ENCODE assay signal across 8 cellular contexts in genomic region chrX:64894454-64895038, GRCh38.
DNase-seq lines count a peak whose midpoint lies in the region; ATAC-seq and TF ChIP-seq lines count a peak whose summit lies in the region.

No MANE protein-coding gene starts in this region.

- peak; percentile 44; the same call in 1 of the 2 replicates for TF ChIP-seq CTCF in BJ (IDR thresholded peaks at IDR 0.05; ENCODE audit: insufficient read depth, low read depth, low read length)
- peak; percentile 39 for TF ChIP-seq CTCF in IMR-90 (conservative IDR thresholded peaks at IDR 0.05; ENCODE audit: low read depth, low read length)
- peak; percentile 11 for TF ChIP-seq CTCF in fibroblast of the aortic adventitia (IDR thresholded peaks at IDR 0.05; ENCODE audit: insufficient read depth, low read length)
- no peak for TF ChIP-seq CTCF in vagina (IDR thresholded peaks at IDR 0.05)

- no peak overlapping the region for H2BK20ac ChIP-seq in IMR-90 (ENCODE audit: low read depth, low read length)

- BruUV-seq in IMR-90 (replicated peaks; lab: Mats Ljungman, UMichigan): no TSS peak

- intact Hi-C loops in IMR-90 (cut with micrococcal nuclease) (loop anchor here (1.0 to 10.0 kb wide), 2 partner anchors 634 to 800 kb away; no protein-coding TSS in a partner anchor), vagina (cut with DNase I) (no loop called here)

- DNase-seq in BJ (ENCODE audit: low read depth) (no peak), IMR-90 (peak; percentile 5), fibroblast of the aortic adventitia (ENCODE audit: low read depth) (no peak), vagina (ENCODE audit: extremely low spot score in 2 of 2) (no peak)
- peak; percentile 6 for DNase-seq in activated CD4-positive, alpha-beta T cell treated with anti-CD3 and anti-CD28 coated beads, Interleukin-2, amount 50 U/mL, for 1 hour
- DNase-seq in stimulated activated CD4-positive, alpha-beta T cell treated with anti-CD3 and anti-CD28 coated beads, Interleukin-4, amount 100 ng/mL, for 24 hours: peak; percentile 9

- no peak overlapping the region for H4K8ac ChIP-seq in IMR-90 (ENCODE audit: low read depth in 2 of 2, low read length in 2 of 2)

- ATAC-seq in GM19043 (IDR thresholded peaks at IDR 0.05; ENCODE audit: low read depth, unreplicated experiment): peak; percentile 59
- ATAC-seq in IMR-90 (ENCODE audit: low read depth): peak; percentile 56; the same call in 1 of the 2 replicates
- no peak for ATAC-seq in GM18873 (IDR thresholded peaks at IDR 0.05; ENCODE audit: low FRiP score, unreplicated experiment)

- H3K36me3 ChIP-seq in BJ (ENCODE audit: control insufficient read depth, insufficient read depth, low read length) (no peaks in the 10 kb centered on the region), IMR-90 (ENCODE audit: control insufficient read depth, insufficient read depth, low read length) (no peaks in the 10 kb centered on the region), vagina (no peaks in the 10 kb centered on the region)

- no peak overlapping the region for H3K4me3 ChIP-seq in BJ (ENCODE audit: low read depth, low read length)
- H3K4me3 ChIP-seq in IMR-90 (ENCODE audit: insufficient read depth, low read depth, low read length): no peak overlapping the region
- H3K4me3 ChIP-seq in fibroblast of the aortic adventitia (ENCODE audit: low read depth, low read length): no peak overlapping the region
- H3K4me3 ChIP-seq in vagina: no peak overlapping the region

- dilution Hi-C loops in IMR-90 (cut with HindIII; ENCODE audit: low sequenced_read_pairs, unreplicated experiment): no loop called here

- H3K4ac ChIP-seq in IMR-90 (ENCODE audit: low read depth, low read length): no peak overlapping the region

- H2BK5ac ChIP-seq in IMR-90 (ENCODE audit: low read depth, low read length, poor library complexity, severe bottlenecking): no peak overlapping the region

- H3K27ac ChIP-seq in IMR-90 (ENCODE audit: insufficient read depth, low read length) (no peak overlapping the region), vagina (no peak overlapping the region)

- POLR2A ChIA-PET in BJ (lab: Charles Lee): no interaction called here
- POLR2A ChIA-PET in IMR-90 (lab: Charles Lee; ENCODE audit: unreplicated experiment): no interaction called here

- H2AFZ ChIP-seq in IMR-90 (replicated peaks; ENCODE audit: low read length, poor library complexity): no peak overlapping the region

- peak; percentile 57 for TF ChIP-seq RAD21 in IMR-90 (IDR thresholded peaks at IDR 0.05; ENCODE audit: low read length)

- no peak overlapping the region for H2AK5ac ChIP-seq in IMR-90 (ENCODE audit: low read depth, low read length)

- H3K9me1 ChIP-seq in IMR-90 (ENCODE audit: insufficient read depth, low read length): no peaks in the 10 kb centered on the region

- TF ChIP-seq POLR2A in IMR-90 (IDR thresholded peaks at IDR 0.05; ENCODE audit: low read depth, low read length) (no peak), vagina (IDR thresholded peaks at IDR 0.05) (no peak)

- H3K27me3 ChIP-seq in BJ (ENCODE audit: control insufficient read depth, insufficient read depth, low read length) (no peaks in the 10 kb centered on the region), IMR-90 (ENCODE audit: control insufficient read depth, insufficient read depth, low read length) (no peaks in the 10 kb centered on the region), vagina (no peaks in the 10 kb centered on the region)

- in situ Hi-C loops in IMR-90 (cut with MboI; ENCODE audit: low sequenced_read_pairs): no loop called here

- H4K20me1 ChIP-seq in IMR-90 (ENCODE audit: insufficient read depth, low read length): no peaks in the 10 kb centered on the region

- H3K79me1 ChIP-seq in IMR-90 (ENCODE audit: low read depth in 1 of 2, low read length in 2 of 2): no peaks in the 10 kb centered on the region

- H2AK9ac ChIP-seq in IMR-90 (replicated peaks; ENCODE audit: low read depth, low read length, poor library complexity): no peak overlapping the region

- H3K23ac ChIP-seq in IMR-90 (ENCODE audit: low read depth, low read length): no peak overlapping the region

- H3K9ac ChIP-seq in IMR-90 (ENCODE audit: low read depth, low read length): no peak overlapping the region

- no peak overlapping the region for H2BK120ac ChIP-seq in IMR-90 (ENCODE audit: low read depth, low read length)

- H3K18ac ChIP-seq in IMR-90 (ENCODE audit: low read depth, low read length): no peak overlapping the region

- H3K9me3 ChIP-seq in IMR-90 (ENCODE audit: control insufficient read depth, insufficient read depth, low read length) (no peaks in the 10 kb centered on the region), vagina (no peaks in the 10 kb centered on the region)

- no peak overlapping the region for H2BK15ac ChIP-seq in IMR-90 (ENCODE audit: low read depth, low read length)

- H4K91ac ChIP-seq in IMR-90 (ENCODE audit: insufficient read depth, low read depth, low read length): no peak overlapping the region

- no peak overlapping the region for H4K5ac ChIP-seq in IMR-90 (ENCODE audit: low read depth, low read length)

- H3K56ac ChIP-seq in IMR-90 (ENCODE audit: extremely low read depth, insufficient read depth, low read length): no peak overlapping the region

- CTCF ChIA-PET in BJ (lab: Yijun Ruan, JAX): no interaction called here
- CTCF ChIA-PET in IMR-90 (lab: Yijun Ruan, JAX): no interaction called here

- no peak overlapping the region for H3K14ac ChIP-seq in IMR-90 (replicated peaks; ENCODE audit: low read depth, low read length)

- H3K4me1 ChIP-seq in IMR-90 (ENCODE audit: control insufficient read depth, insufficient read depth, low read length) (no peaks in the 10 kb centered on the region), vagina (no peaks in the 10 kb centered on the region)

- 86% methylated on average over 6 of the region's 10 CpGs; no CpG with 5 or more reads in 1 of the 2 experiments for WGBS in IMR-90 (ENCODE audit: extremely low coverage in 2 of 2, insufficient read length in 1 of 2), 2 experiments

- no peak overlapping the region for H3K4me2 ChIP-seq in IMR-90 (ENCODE audit: low read depth, low read length)

TF ChIP-seq in IMR-90, 13 proteins besides CTCF, POLR2A, EP300 and RAD21:
- TF ChIP-seq SMC3 (IDR thresholded peaks at IDR 0.05; ENCODE audit: low read depth, low read length): peak; percentile 39
- no peak for TF ChIP-seq MAZ (IDR thresholded peaks at IDR 0.05; ENCODE audit: borderline replicate concordance, low read depth, low read length)
TF ChIP-seq in IMR-90: peak in this region for 1.

Comparison
In these comparisons a context has a peak if more than half of its experiments do, and no peak if none do; other contexts are left out.
1. DNase-seq: peak in IMR-90 (single experiment), activated CD4-positive, alpha-beta T cell treated with anti-CD3 and anti-CD28 coated beads, Interleukin-2, amount 50 U/mL, for 1 hour (single experiment) and stimulated activated CD4-positive, alpha-beta T cell treated with anti-CD3 and anti-CD28 coated beads, Interleukin-4, amount 100 ng/mL, for 24 hours (single experiment); none in BJ (single experiment), fibroblast of the aortic adventitia (single experiment) and vagina (0 of 2).
2. CTCF ChIP-seq: peak in BJ (single experiment), IMR-90 (single experiment) and fibroblast of the aortic adventitia (single experiment); none in vagina (0 of 3).